29 cellular contexts compared by ENCODE assay signal in the genomic region with DNA sequence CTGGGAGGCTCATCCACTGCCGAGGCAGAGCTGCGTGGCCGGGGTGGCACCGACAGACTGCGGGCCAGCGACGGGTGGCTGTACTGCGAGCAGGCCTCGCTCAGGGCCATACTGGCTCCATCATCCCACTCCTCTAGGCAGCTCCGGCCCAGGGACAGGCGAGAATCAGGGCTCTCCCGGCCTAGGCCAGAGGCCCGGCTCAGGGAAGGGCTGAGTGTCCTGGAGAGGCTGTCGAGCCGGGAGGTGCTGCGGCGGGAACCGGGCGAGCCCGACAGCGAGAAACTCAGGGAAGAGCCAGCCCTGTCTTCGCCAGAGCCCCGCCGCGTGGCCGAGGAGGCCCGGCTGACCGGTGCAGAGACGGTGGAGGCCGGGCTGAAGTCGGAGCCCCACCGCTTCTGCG. TPM values are rescaled to one million over a fixed set of nuclear protein-coding genes. Genes with fewer than 3 reads are reported as not detected.
"Had no signal": no experiment of that assay in that cellular context is flagged by ENCODE, and none has a peak within 500 bp of the region (broad histone marks: within the 10 kb centered on the region; RNA-seq: fewer than 3 reads in every experiment).

No MANE protein-coding gene starts in this region.

- H3K4me3 ChIP-seq: Peyer's patch, SJSA1 had no signal

- DNase-seq: activated B cell treated with CpG ODN at 0.5 μM for 24 hours; activated CD4-positive, alpha-beta T cell treated with anti-CD3 and anti-CD28 coated beads for 1 hour; activated CD4-positive, alpha-beta T cell treated with anti-CD3 and anti-CD28 coated beads, Interleukin-2, amount 10 ng/mL, durations not matched to agents 24 days and 14 days; activated CD4-positive, alpha-beta T cell treated with anti-CD3 and anti-CD28 coated beads, Interleukin-2, amount 50 U/mL, for 48 hours; activated CD8-positive, alpha-beta memory T cell treated with anti-CD3 and anti-CD28 coated beads, Interleukin-2, amount 10 ng/mL, durations not matched to agents 7 days and 5 days; activated effector memory CD4-positive, alpha-beta T cell treated with Interleukin-2 at 50 U/mL for 16 hours; activated naive CD4-positive, alpha-beta T cell; activated naive CD8-positive, alpha-beta T cell treated with anti-CD3 and anti-CD28 coated beads, Interleukin-2, amount 50 U/mL, for 24 hours; activated T-cell treated with anti-CD3 and anti-CD28 coated beads, Interleukin-2, amount 50 U/mL, for 24 hours; amniotic stem cell; NCI-H1092; NCI-H1417; NCI-H1930; NCI-H2107; NCI-H345; NCI-H510A; NCI-H69; Peyer's patch; SHP77; SW 1271 had no signal

- H3K27ac Mint-ChIP-seq: activated B cell treated with CpG ODN at 0.5 μM for 24 hours; activated CD4-positive, alpha-beta T cell treated with anti-CD3 and anti-CD28 coated beads, Interleukin-2, amount 10 ng/mL, durations not matched to agents 24 days and 14 days; activated CD8-positive, alpha-beta memory T cell treated with anti-CD3 and anti-CD28 coated beads, Interleukin-2, amount 10 ng/mL, durations not matched to agents 7 days and 5 days; activated naive CD8-positive, alpha-beta T cell treated with anti-CD3 and anti-CD28 coated beads, Interleukin-2, amount 50 U/mL, for 24 hours; activated T-cell treated with anti-CD3 and anti-CD28 coated beads, Interleukin-2, amount 50 U/mL, for 24 hours; activated T-helper 1 cell treated with anti-CD3 and anti-CD28 coated beads, Interleukin-12 subunit alpha, Interleukin-12 subunit beta, Interleukin-2, Interleukin-4 antibody, amounts not matched to agents 30 ng/mL and 10 ng/mL and 1 ng/mL, durations not matched to agents 14 hours and 24 hours and 36 hours had no signal

- H3K4me2 ChIP-seq: KMS-11 had no signal

- H3K27me3 ChIP-seq: Peyer's patch, SJSA1 had no signal

- H3K9ac ChIP-seq: KMS-11 had no signal

- H3K4me3 Mint-ChIP-seq: activated B cell treated with CpG ODN at 0.5 μM for 24 hours; activated CD4-positive, alpha-beta T cell treated with anti-CD3 and anti-CD28 coated beads, Interleukin-2, amount 10 ng/mL, durations not matched to agents 24 days and 14 days; activated CD8-positive, alpha-beta memory T cell treated with anti-CD3 and anti-CD28 coated beads, Interleukin-2, amount 10 ng/mL, durations not matched to agents 7 days and 5 days; activated naive CD8-positive, alpha-beta T cell treated with anti-CD3 and anti-CD28 coated beads, Interleukin-2, amount 50 U/mL, for 24 hours; activated T-cell treated with anti-CD3 and anti-CD28 coated beads, Interleukin-2, amount 50 U/mL, for 24 hours; activated T-helper 1 cell treated with anti-CD3 and anti-CD28 coated beads, Interleukin-12 subunit alpha, Interleukin-12 subunit beta, Interleukin-2, Interleukin-4 antibody, amounts not matched to agents 30 ng/mL and 10 ng/mL and 1 ng/mL, durations not matched to agents 14 hours and 24 hours and 36 hours; central memory CD8-positive, alpha-beta T cell had no signal

- H3K27ac ChIP-seq: KMS-11, Peyer's patch, RWPE1, SJSA1 had no signal

- H3K36me3 Mint-ChIP-seq: activated naive CD4-positive, alpha-beta T cell treated with anti-CD3 and anti-CD28 coated beads, Interleukin-2, amount 50 U/mL, for 72 hours had no signal

- H3K9me3 ChIP-seq: Peyer's patch, SJSA1 had no signal

- H3K27me3 Mint-ChIP-seq: activated B cell treated with CpG ODN at 0.5 μM for 24 hours; activated CD4-positive, alpha-beta T cell treated with anti-CD3 and anti-CD28 coated beads, Interleukin-2, amount 10 ng/mL, durations not matched to agents 24 days and 14 days; activated CD8-positive, alpha-beta memory T cell treated with anti-CD3 and anti-CD28 coated beads, Interleukin-2, amount 10 ng/mL, durations not matched to agents 7 days and 5 days; activated naive CD8-positive, alpha-beta T cell treated with anti-CD3 and anti-CD28 coated beads, Interleukin-2, amount 50 U/mL, for 24 hours; activated T-cell treated with anti-CD3 and anti-CD28 coated beads, Interleukin-2, amount 50 U/mL, for 24 hours; central memory CD8-positive, alpha-beta T cell had no signal

- H3K9me3 Mint-ChIP-seq: activated B cell treated with CpG ODN at 0.5 μM for 24 hours; activated CD4-positive, alpha-beta T cell treated with anti-CD3 and anti-CD28 coated beads, Interleukin-2, amount 10 ng/mL, durations not matched to agents 24 days and 14 days; activated naive CD4-positive, alpha-beta T cell treated with anti-CD3 and anti-CD28 coated beads, Interleukin-2, amount 50 U/mL, for 72 hours; activated naive CD8-positive, alpha-beta T cell treated with anti-CD3 and anti-CD28 coated beads, Interleukin-2, amount 50 U/mL, for 24 hours; activated T-cell treated with anti-CD3 and anti-CD28 coated beads, Interleukin-2, amount 50 U/mL, for 24 hours; activated T-helper 1 cell treated with anti-CD3 and anti-CD28 coated beads, Interleukin-12 subunit alpha, Interleukin-12 subunit beta, Interleukin-2, Interleukin-4 antibody, amounts not matched to agents 30 ng/mL and 10 ng/mL and 1 ng/mL, durations not matched to agents 14 hours and 24 hours and 36 hours; brain; central memory CD8-positive, alpha-beta T cell had no signal

- ATAC-seq: activated CD8-positive, alpha-beta memory T cell treated with anti-CD3 and anti-CD28 coated beads, Interleukin-2, amount 10 ng/mL, durations not matched to agents 7 days and 5 days; activated naive CD4-positive, alpha-beta T cell treated with anti-CD3 and anti-CD28 coated beads, Interleukin-2, amount 50 U/mL, for 72 hours; activated naive CD8-positive, alpha-beta T cell treated with anti-CD3 and anti-CD28 coated beads, Interleukin-2, amount 50 U/mL, for 24 hours; SK-N-SH treated with all-trans-retinoic acid at 6 μM for 48 hours had no signal

- H3K4me1 ChIP-seq: Peyer's patch had no signal

- H3K4me1 Mint-ChIP-seq: activated B cell treated with CpG ODN at 0.5 μM for 24 hours; activated CD4-positive, alpha-beta T cell treated with anti-CD3 and anti-CD28 coated beads, Interleukin-2, amount 10 ng/mL, durations not matched to agents 24 days and 14 days; activated CD8-positive, alpha-beta memory T cell treated with anti-CD3 and anti-CD28 coated beads, Interleukin-2, amount 10 ng/mL, durations not matched to agents 7 days and 5 days; activated naive CD8-positive, alpha-beta T cell treated with anti-CD3 and anti-CD28 coated beads, Interleukin-2, amount 50 U/mL, for 24 hours had no signal

RNA-seq across cellular contexts. Expression of a gene that starts 37.4 kb away (rescaled TPM):
- total RNA-seq: MCF 10A had no signal
